ENCODE assay signal across 11 cellular contexts in genomic region chr19:32676895-32677359, GRCh38. TPM values are rescaled to one million over a fixed set of nuclear protein-coding genes. Genes with fewer than 3 reads are reported as not detected.
DNase-seq lines count a peak whose midpoint lies in the region; ATAC-seq, FAIRE-seq and TF ChIP-seq lines count a peak whose summit lies in the region.
"Had no signal": no experiment of that assay in that cellular context is flagged by ENCODE, and none has a peak within 500 bp of the region (broad histone marks: within the 10 kb centered on the region; RNA-seq: fewer than 3 reads in every experiment).

No MANE protein-coding gene starts in this region.

- no CpG with 5 or more reads among the region's 33 CpGs for WGBS in neuronal stem cell (ENCODE audit: extremely low coverage in 2 of 2, insufficient read length in 2 of 2, insufficient replicate concordance in 1 of 2), 2 donors

- H3K23ac ChIP-seq in neuronal stem cell (ENCODE audit: low read depth, low read length, poor library complexity): peak overlapping the region; percentile 48

- FAIRE-seq in endothelial cell of umbilical vein (lab: Jason Lieb, UNC) (no peak), GM12892 (lab: Jason Lieb, UNC) (no peak)
- FAIRE-seq: small intestine had no signal

- peak overlapping the region; percentile 100 for H2BK15ac ChIP-seq in neuronal stem cell (ENCODE audit: low read length)

- no peak for ATAC-seq in HG03135 (IDR thresholded peaks at IDR 0.05; ENCODE audit: unreplicated experiment)
- ATAC-seq: activated CD4-positive, alpha-beta T cell treated with anti-CD3 and anti-CD28 coated beads for 36 hours had no signal

- H3K79me1 ChIP-seq in neuronal stem cell (ENCODE audit: low read depth, low read length): no peaks in the 10 kb centered on the region

- H4K8ac ChIP-seq in neuronal stem cell (ENCODE audit: low read depth, low read length): no peak overlapping the region

- dilution Hi-C loops in endothelial cell of umbilical vein (cut with MboI; ENCODE audit: extremely low pct_ligation_motif_present, low sequenced_read_pairs): no loop called here

- H3K4me1 Mint-ChIP-seq in CD4-positive, alpha-beta memory T cell: peaks cover 17 to 38% (median 24%) of the 10 kb centered on the region in 4 donors

- no peak for DNase-seq in CD4-positive, alpha-beta memory T cell
- DNase-seq in endothelial cell of umbilical vein (ENCODE audit: low read depth, low spot score): no peak
- peak; percentile 17 for DNase-seq in neuronal stem cell (ENCODE audit: low spot score)
- no peak for DNase-seq in stimulated activated CD4-positive, alpha-beta T cell treated with anti-CD3 and anti-CD28 coated beads, Interleukin-4, amount 100 ng/mL, for 1 hour
- DNase-seq in NCI-H1930 (lab: John Stamatoyannopoulos, UW): no peak
- DNase-seq in GM12892 (ENCODE audit: insufficient read length): no peak
- DNase-seq: DND-41 had no signal

- H4K91ac ChIP-seq in neuronal stem cell (ENCODE audit: low read depth, low read length, poor library complexity): peak overlapping the region; percentile 27

- CTCF ChIA-PET in CD4-positive, alpha-beta memory T cell (lab: Charles Lee; ENCODE audit: partially characterized antibody): interaction anchor here (1.1 to 1.8 kb wide), 2 partner anchors 20 to 75 kb away, joined by 4 to 5 read pairs; no protein-coding TSS in a partner anchor
- CTCF ChIA-PET in HEK293 (lab: Yijun Ruan, JAX): interaction anchor here (0.6 to 3.1 kb wide), 6 partner anchors 11 to 1514 kb away, joined by 3 to 16 read pairs (median 5); partner anchors contain the start of gene NUDT19
- CTCF ChIA-PET in endothelial cell of umbilical vein (lab: Charles Lee): no interaction called here

- no peaks in the 10 kb centered on the region for H4K20me1 ChIP-seq in endothelial cell of umbilical vein (replicated peaks; ENCODE audit: control insufficient read depth, extremely low read depth, insufficient read depth, low read length)

- no peaks in the 10 kb centered on the region for H3K27me3 ChIP-seq in CD4-positive, alpha-beta memory T cell (ENCODE audit: insufficient read depth, low read length)
- H3K27me3 ChIP-seq in endothelial cell of umbilical vein (ENCODE audit: control insufficient read depth in 2 of 2, insufficient read depth in 2 of 2, low read length in 2 of 2): peaks cover 16 to 25% of the 10 kb centered on the region in 2 experiments
- H3K27me3 ChIP-seq in neuronal stem cell (ENCODE audit: control insufficient read depth in 3 of 3, insufficient read depth in 3 of 3, low read depth in 1 of 3, low read length in 3 of 3): peaks cover 10 to 49% (median 13%) of the 10 kb centered on the region in 3 experiments

- intact Hi-C loops in CD4-positive, alpha-beta memory T cell (cut with micrococcal nuclease): no loop called here
- intact Hi-C loops in endothelial cell of umbilical vein (cut with micrococcal nuclease): loop anchor here (5.0 kb wide), 2 partner anchors 295 to 1495 kb away; partner anchors contain the start of genes CEP89, FAAP24 and LSM14A

- POLR2A ChIA-PET in CD4-positive, alpha-beta memory T cell (lab: Charles Lee; ENCODE audit: partially characterized antibody): interaction anchor here (1.0 to 6.2 kb wide), 3 partner anchors 14 to 96 kb away, joined by 4 to 73 read pairs (median 14); partner anchors contain the start of genes NUDT19 and PDCD5
- POLR2A ChIA-PET in HEK293 (lab: Yijun Ruan, JAX) (interaction anchor here (1.4 to 4.0 kb wide), 2 partner anchors 12 to 15 kb away, joined by 3 to 44 read pairs; partner anchors contain the start of gene NUDT19), endothelial cell of umbilical vein (lab: Charles Lee) (no interaction called here)

- H3K9me3 Mint-ChIP-seq in CD4-positive, alpha-beta memory T cell: no peaks in the 10 kb centered on the region

- H3K27ac ChIP-seq in CD4-positive, alpha-beta memory T cell (ENCODE audit: low read depth, low read length): no peak overlapping the region
- H3K27ac ChIP-seq in HEK293 (ENCODE audit: extremely low read depth, low read depth, low read length): peak overlapping the region; percentile 16; the same call in 1 of the 2 replicates
- no peak overlapping the region for H3K27ac ChIP-seq in endothelial cell of umbilical vein (ENCODE audit: insufficient read depth, low read depth, low read length)
- peak overlapping the region; percentile 70 for H3K27ac ChIP-seq in neuronal stem cell (replicated peaks; ENCODE audit: low read length)

- H3K79me2 ChIP-seq in endothelial cell of umbilical vein (ENCODE audit: control insufficient read depth, insufficient read depth, low read length): peaks cover 27% of the 10 kb centered on the region

- no TSS peak for BruUV-seq in endothelial cell of umbilical vein (replicated peaks; lab: Mats Ljungman, UMichigan)

- no peaks in the 10 kb centered on the region for H3K9me3 ChIP-seq in CD4-positive, alpha-beta memory T cell (ENCODE audit: control insufficient read depth in 1 of 2, low read length in 2 of 2)
- H3K9me3 ChIP-seq in HEK293 (ENCODE audit: control insufficient read depth, insufficient read depth, low read depth, low read length): no peaks in the 10 kb centered on the region
- no peaks in the 10 kb centered on the region for H3K9me3 ChIP-seq in endothelial cell of umbilical vein (replicated peaks; ENCODE audit: control insufficient read depth, insufficient read depth, low read length)
- no peaks in the 10 kb centered on the region for H3K9me3 ChIP-seq in neuronal stem cell (replicated peaks in 1 of 2; ENCODE audit: control insufficient read depth in 2 of 2, insufficient read depth in 1 of 2, low read depth in 1 of 2, low read length in 2 of 2)

- H2AFZ ChIP-seq in endothelial cell of umbilical vein (ENCODE audit: low read depth, low read length): peak overlapping the region; percentile 93
- H2AFZ ChIP-seq in neuronal stem cell (ENCODE audit: low read length): peak overlapping the region; percentile 99

- H3K14ac ChIP-seq in neuronal stem cell (ENCODE audit: low read length): peak overlapping the region; percentile 47

- peak overlapping the region; percentile 89 for H2BK120ac ChIP-seq in neuronal stem cell (ENCODE audit: low read depth, low read length)

- H2BK12ac ChIP-seq in neuronal stem cell (ENCODE audit: low read length): peak overlapping the region; percentile 99

- TF ChIP-seq CTCF in HEK293 (tag by site-specific recombination; IDR thresholded peaks at IDR 0.05) (no peak), endothelial cell of umbilical vein (IDR thresholded peaks at IDR 0.05; ENCODE audit: extremely low read depth in 1 of 2, insufficient read depth in 1 of 2, low read depth in 1 of 2, low read length in 2 of 2) (no peak)

- H3K4me3 Mint-ChIP-seq in CD4-positive, alpha-beta memory T cell: peak overlapping the region; percentile 57 to 84 (median 72)
- H3K4me3 Mint-ChIP-seq: activated CD4-positive, alpha-beta T cell treated with anti-CD3 and anti-CD28 coated beads for 36 hours had no signal

- no peaks in the 10 kb centered on the region for H3K36me3 ChIP-seq in CD4-positive, alpha-beta memory T cell (ENCODE audit: insufficient read depth, low read length)
- H3K36me3 ChIP-seq in HEK293 (ENCODE audit: control insufficient read depth in 2 of 2, insufficient read depth in 1 of 2, low read length in 2 of 2): no peaks in the 10 kb centered on the region; a peak in 1 of 3 replicates
- no peaks in the 10 kb centered on the region for H3K36me3 ChIP-seq in endothelial cell of umbilical vein (ENCODE audit: control insufficient read depth in 2 of 2, extremely low read depth in 1 of 2, insufficient read depth in 2 of 2, low read length in 2 of 2)
- H3K36me3 ChIP-seq in neuronal stem cell (replicated peaks in 1 of 2; ENCODE audit: control insufficient read depth in 2 of 2, insufficient read depth in 2 of 2, low read length in 2 of 2): no peaks in the 10 kb centered on the region

- H3K4me2 ChIP-seq in endothelial cell of umbilical vein (ENCODE audit: insufficient read depth, low read length) (no peak overlapping the region), neuronal stem cell (ENCODE audit: insufficient read depth, low read length, poor library complexity, severe bottlenecking) (peak overlapping the region; percentile 93)

- H3K27me3 Mint-ChIP-seq in CD4-positive, alpha-beta memory T cell: peaks cover 6 to 7% of the 10 kb centered on the region in 2 donors

- H3K4me3 ChIP-seq in CD4-positive, alpha-beta memory T cell (ENCODE audit: low read length in 2 of 2): no peak overlapping the region
- H3K4me3 ChIP-seq in HEK293 (ENCODE audit: low read depth, low read length) (no peak overlapping the region), endothelial cell of umbilical vein (replicated peaks in 1 of 3; ENCODE audit: insufficient read depth in 1 of 3, low read depth in 1 of 3, low read length in 3 of 3) (no peak overlapping the region), neuronal stem cell (ENCODE audit: low read length in 2 of 2) (peak overlapping the region in 1 of 2 donors; percentile 80)

- no peaks in the 10 kb centered on the region for H3K9me1 ChIP-seq in endothelial cell of umbilical vein (replicated peaks; ENCODE audit: control insufficient read depth, extremely low read depth, insufficient read depth, low read length)

- H3K9ac ChIP-seq in endothelial cell of umbilical vein (replicated peaks; ENCODE audit: extremely low read depth, insufficient read depth, low read length) (no peak overlapping the region), neuronal stem cell (ENCODE audit: low read depth, low read length, poor library complexity) (peak overlapping the region; percentile 83)

- H3K18ac ChIP-seq in neuronal stem cell (ENCODE audit: low read length): peak overlapping the region; percentile 98

- H3K36me3 Mint-ChIP-seq in CD4-positive, alpha-beta memory T cell: peaks cover 0 to 11% of the 10 kb centered on the region in 2 donors

- H2AK5ac ChIP-seq in neuronal stem cell (ENCODE audit: low read depth, low read length): peak overlapping the region; percentile 99

- H2BK5ac ChIP-seq in neuronal stem cell (ENCODE audit: low read length): peak overlapping the region; percentile 83

- no peak for TF ChIP-seq POLR2A in endothelial cell of umbilical vein (IDR thresholded peaks at IDR 0.05; ENCODE audit: low read depth, low read length)
- no peak for TF ChIP-seq POLR2A in GM12892 (IDR thresholded peaks at IDR 0.05; ENCODE audit: low read depth, low read length)

- H3K27ac Mint-ChIP-seq in CD4-positive, alpha-beta memory T cell: peak overlapping the region in 2 of 7 donors; percentile 48 to 74
- H3K27ac Mint-ChIP-seq: activated CD4-positive, alpha-beta T cell treated with anti-CD3 and anti-CD28 coated beads for 36 hours had no signal

- peak overlapping the region; percentile 66 for H3K4ac ChIP-seq in neuronal stem cell (ENCODE audit: low read length)

- H3K4me1 ChIP-seq in CD4-positive, alpha-beta memory T cell (ENCODE audit: insufficient read depth, low read length): peaks cover 34% of the 10 kb centered on the region
- H3K4me1 ChIP-seq in HEK293 (ENCODE audit: control insufficient read depth, insufficient read depth, low read length): peaks cover 22% of the 10 kb centered on the region
- H3K4me1 ChIP-seq in endothelial cell of umbilical vein (ENCODE audit: control insufficient read depth, extremely low read depth, insufficient read depth, low read length): peaks cover 9% of the 10 kb centered on the region
- peaks cover 6 to 16% of the 10 kb centered on the region in 2 donors for H3K4me1 ChIP-seq in neuronal stem cell (ENCODE audit: control insufficient read depth in 2 of 2, insufficient read depth in 1 of 2, low read depth in 1 of 2, low read length in 2 of 2)

RNA-seq across cellular contexts. Expression of gene RGS9BP, which starts 1.3 kb away (rescaled TPM):
- total RNA-seq in CD4-positive, alpha-beta memory T cell: under 1 TPM; 0.52 to 0.89 TPM
- under 1 TPM; 0.08 to 0.25 TPM for polyA plus RNA-seq in CD4-positive, alpha-beta memory T cell
- total RNA-seq in endothelial cell of umbilical vein: 0.15 TPM in 1 of 2 replicates, not detected in the other
- polyA plus RNA-seq in endothelial cell of umbilical vein: not detected in 2 replicates
- polyA plus RNA-seq in endothelial cell of umbilical vein (2011; cell fraction: cytosol; rRNA removed): 0.01 TPM in 1 of 2 replicates, not detected in the other
- polyA plus RNA-seq in endothelial cell of umbilical vein (2011; cell fraction: nucleus; rRNA removed): 0.04 TPM in 1 of 2 replicates, not detected in the other
- not detected in 2 replicates for polyA plus RNA-seq in endothelial cell of umbilical vein (2012)
- polyA minus RNA-seq in endothelial cell of umbilical vein: 0.29 TPM in 1 of 2 replicates, not detected in the other
- 0.72 TPM for polyA minus RNA-seq in endothelial cell of umbilical vein (2011; cell fraction: cytosol; rRNA and poly(A)+ RNA removed)
- polyA minus RNA-seq in endothelial cell of umbilical vein (2011; cell fraction: nucleus; rRNA and poly(A)+ RNA removed): 0.29 TPM in 1 of 2 replicates, not detected in the other
- polyA plus RNA-seq in neuronal stem cell (2013, experiment 1 of 2): 0.49 TPM
- polyA plus RNA-seq in neuronal stem cell (2013, experiment 2 of 2): 0.48 TPM
- polyA plus RNA-seq in GM12892 (2012; ENCODE audit: missing spikeins): 0.08 TPM

RNA-seq across cellular contexts. Expression of gene ANKRD27, which starts 1.9 kb away (rescaled TPM):
- 10 to 100 TPM; 49.6 to 51.2 TPM for total RNA-seq in CD4-positive, alpha-beta memory T cell
- polyA plus RNA-seq in CD4-positive, alpha-beta memory T cell: 10 to 100 TPM; 16.0 to 29.9 TPM
- total RNA-seq in endothelial cell of umbilical vein: 29.6 and 37.4 TPM in 2 replicates
- polyA plus RNA-seq in endothelial cell of umbilical vein: 13.5 and 18.3 TPM in 2 replicates
- polyA plus RNA-seq in endothelial cell of umbilical vein (2011; cell fraction: cytosol; rRNA removed): 17.9 and 18.6 TPM in 2 replicates
- 44.5 and 44.6 TPM in 2 replicates for polyA plus RNA-seq in endothelial cell of umbilical vein (2011; cell fraction: nucleus; rRNA removed)
- polyA plus RNA-seq in endothelial cell of umbilical vein (2012): 20.6 and 21.6 TPM in 2 replicates
- 37.8 and 40.5 TPM in 2 replicates for polyA minus RNA-seq in endothelial cell of umbilical vein
- polyA minus RNA-seq in endothelial cell of umbilical vein (2011; cell fraction: cytosol; rRNA and poly(A)+ RNA removed): 16.1 TPM
- polyA minus RNA-seq in endothelial cell of umbilical vein (2011; cell fraction: nucleus; rRNA and poly(A)+ RNA removed): 34.5 and 41.4 TPM in 2 replicates
- 22.2 TPM for polyA plus RNA-seq in neuronal stem cell (2013, experiment 1 of 2)
- 21.7 TPM for polyA plus RNA-seq in neuronal stem cell (2013, experiment 2 of 2)
- 22.0 TPM for polyA plus RNA-seq in GM12892 (2012; ENCODE audit: missing spikeins)

RNA-seq across cellular contexts. Expression of gene NUDT19, which starts 14.7 kb away (rescaled TPM):
- 10 to 100 TPM; 10.5 to 10.6 TPM for total RNA-seq in CD4-positive, alpha-beta memory T cell
- 1 to 10 TPM; 2.0 to 5.4 TPM for polyA plus RNA-seq in CD4-positive, alpha-beta memory T cell
- 13.8 and 14.0 TPM in 2 replicates for total RNA-seq in endothelial cell of umbilical vein
- polyA plus RNA-seq in endothelial cell of umbilical vein: 6.6 and 7.7 TPM in 2 replicates
- 6.8 TPM in 2 replicates for polyA plus RNA-seq in endothelial cell of umbilical vein (2011; cell fraction: cytosol; rRNA removed)
- polyA plus RNA-seq in endothelial cell of umbilical vein (2011; cell fraction: nucleus; rRNA removed): 3.1 and 3.8 TPM in 2 replicates
- polyA plus RNA-seq in endothelial cell of umbilical vein (2012): 9.9 and 10.2 TPM in 2 replicates
- polyA minus RNA-seq in endothelial cell of umbilical vein: 5.8 and 6.1 TPM in 2 replicates
- polyA minus RNA-seq in endothelial cell of umbilical vein (2011; cell fraction: cytosol; rRNA and poly(A)+ RNA removed): 27.1 TPM
- 4.0 and 6.5 TPM in 2 replicates for polyA minus RNA-seq in endothelial cell of umbilical vein (2011; cell fraction: nucleus; rRNA and poly(A)+ RNA removed)
- 4.0 TPM for polyA plus RNA-seq in neuronal stem cell (2013, experiment 1 of 2)
- 4.2 TPM for polyA plus RNA-seq in neuronal stem cell (2013, experiment 2 of 2)
- 13.6 TPM for polyA plus RNA-seq in GM12892 (2012; ENCODE audit: missing spikeins)

RNA-seq across cellular contexts. Expression of gene TDRD12, which starts 42.6 kb away (rescaled TPM):
- total RNA-seq in CD4-positive, alpha-beta memory T cell: 1 to 10 TPM in 1 of 2 experiments, under 1 TPM in 1; 0.93 to 1.9 TPM
- under 1 TPM; 0.20 to 0.37 TPM for polyA plus RNA-seq in CD4-positive, alpha-beta memory T cell
- total RNA-seq in endothelial cell of umbilical vein: 0.09 TPM in 1 of 2 replicates, not detected in the other
- polyA plus RNA-seq in endothelial cell of umbilical vein: 0.03 TPM in 2 replicates
- polyA plus RNA-seq in endothelial cell of umbilical vein (2011; cell fraction: cytosol; rRNA removed): 0.03 TPM in 1 of 2 replicates, not detected in the other
- polyA plus RNA-seq in endothelial cell of umbilical vein (2011; cell fraction: nucleus; rRNA removed): 0.07 and 0.10 TPM in 2 replicates
- polyA plus RNA-seq in endothelial cell of umbilical vein (2012): 0.08 and 0.22 TPM in 2 replicates
- not detected in 2 replicates for polyA minus RNA-seq in endothelial cell of umbilical vein
- polyA minus RNA-seq in endothelial cell of umbilical vein (2011; cell fraction: cytosol; rRNA and poly(A)+ RNA removed): not detected
- not detected in 2 replicates for polyA minus RNA-seq in endothelial cell of umbilical vein (2011; cell fraction: nucleus; rRNA and poly(A)+ RNA removed)
- 0.11 TPM for polyA plus RNA-seq in neuronal stem cell (2013, experiment 1 of 2)
- 0.06 TPM for polyA plus RNA-seq in neuronal stem cell (2013, experiment 2 of 2)
- polyA plus RNA-seq in GM12892 (2012; ENCODE audit: missing spikeins): 0.81 TPM

Comparison
In these comparisons a context has a peak if more than half of its experiments do, and no peak if none do; other contexts are left out.
1. H3K27ac ChIP-seq: peak in HEK293 (single experiment) and neuronal stem cell (single experiment); none in CD4-positive, alpha-beta memory T cell (single experiment) and endothelial cell of umbilical vein (single experiment).